1 cellular context compared by ENCODE assay signal in genomic region chr3:153669527-153669926, GRCh38.
TF ChIP-seq lines count a peak whose summit lies in the region.

No MANE protein-coding gene starts in this region.

TF ChIP-seq in IMR-90, 13 proteins besides CTCF, POLR2A, EP300 and RAD21:
- no peak for TF ChIP-seq ELK1 (IDR thresholded peaks at IDR 0.05; ENCODE audit: borderline replicate concordance, low read depth, low read length)
- no peak for TF ChIP-seq RCOR1 (IDR thresholded peaks at IDR 0.05; ENCODE audit: insufficient replicate concordance, low read length)
- no peak for TF ChIP-seq MXI1 (IDR thresholded peaks at IDR 0.05; ENCODE audit: borderline replicate concordance, low read depth, low read length)
- TF ChIP-seq MAFK (IDR thresholded peaks at IDR 0.05; ENCODE audit: low read depth, low read length), result no peak
- no peak for TF ChIP-seq BHLHE40 (IDR thresholded peaks at IDR 0.05; ENCODE audit: low read depth, low read length)
- no peak for TF ChIP-seq SMC3 (IDR thresholded peaks at IDR 0.05; ENCODE audit: low read depth, low read length)
- TF ChIP-seq RFX5 (IDR thresholded peaks at IDR 0.05; ENCODE audit: low read depth, low read length), result no peak
